In genomic region chr19:29714953-29715694, GRCh38 we compare ENCODE assay signal across 8 cellular contexts. TPM values are rescaled to one million over a fixed set of nuclear protein-coding genes. Genes with fewer than 3 reads are reported as not detected.
A peak's percentile ranks its signal among the peaks of the same experiment; 100 is the strongest.
DNase-seq lines count a peak whose midpoint lies in the region; ATAC-seq and TF ChIP-seq lines count a peak whose summit lies in the region.

Gene C19orf12, minus strand, starts transcription at chr19:29715261. Its CDS starts 6,848 bp downstream, at chr19:29708413.

- H3K4me3 ChIP-seq in ectodermal cell (ENCODE audit: insufficient read depth, low read depth, low read length) (peak within 1 kb of the TSS; percentile 76), lung (peak within 1 kb of the TSS; percentile 71)

- H3K4me1 ChIP-seq in ectodermal cell (ENCODE audit: control insufficient read depth, insufficient read depth, low read length) (peaks cover 14% of the 10 kb centered on the region), lung (ENCODE audit: control insufficient read depth in 2 of 2, insufficient read depth in 2 of 2, low read length in 2 of 2) (peaks cover 6 to 9% of the 10 kb centered on the region in 2 donors)

- no peak for TF ChIP-seq CTCF in lung (IDR thresholded peaks at IDR 0.05; ENCODE audit: control extremely low read depth, extremely low read depth)

- H3K36me3 ChIP-seq in ectodermal cell (ENCODE audit: control insufficient read depth, insufficient read depth, low read length) = no peaks in the 10 kb centered on the region
- H3K36me3 ChIP-seq in lung (ENCODE audit: control insufficient read depth in 2 of 2, insufficient read depth in 2 of 2, low read length in 2 of 2) = peaks cover 0 to 4% of the 10 kb centered on the region in 2 donors

- peak within 1 kb of the TSS; percentile 39 for H3K27ac ChIP-seq in ectodermal cell (ENCODE audit: insufficient read depth, low read depth, low read length, poor library complexity, severe bottlenecking)
- H3K27ac ChIP-seq in lung (ENCODE audit: low read depth in 1 of 2, low read length in 1 of 2) = peak within 1 kb of the TSS; percentile 84 to 99

- DNase-seq in SIG-M5 treated with dmso at 0.1 percent for 504 hours (lab: John Stamatoyannopoulos, UW; ENCODE audit: unreplicated experiment) = peak; percentile 20
- DNase-seq in SIG-M5 (lab: John Stamatoyannopoulos, UW) = no peak
- DNase-seq in NCI-H2171 (lab: John Stamatoyannopoulos, UW) = peak; percentile 55
- DNase-seq in activated CD4-positive, alpha-beta T cell treated with anti-CD3 and anti-CD28 coated beads, Interleukin-2, amount 50 U/mL, for 1 hour = peak; percentile 46
- peak; percentile 49 for DNase-seq in lung (ENCODE audit: low spot score)
- peak; percentile 37 to 57 (median 41) for DNase-seq in stimulated activated CD4-positive, alpha-beta T cell treated with anti-CD3 and anti-CD28 coated beads, TNF-alpha, amount 100 ng/mL, for 4 hours (ENCODE audit: low read depth in 3 of 3)

- 3% methylated on average over 72 of the region's 72 CpGs for WGBS in ectodermal cell, 2 experiments
- 0 to 1% methylated on average over 30 to 72 of the region's 72 CpGs for WGBS in lung, 2 donors

- H3K9me3 ChIP-seq in ectodermal cell (ENCODE audit: control insufficient read depth, low read length) (no peaks in the 10 kb centered on the region), lung (ENCODE audit: control insufficient read depth in 2 of 2, insufficient read depth in 1 of 2, low read length in 1 of 2) (no peaks in the 10 kb centered on the region)

- H3K27me3 ChIP-seq in ectodermal cell (ENCODE audit: control insufficient read depth, insufficient read depth, low read length, poor library complexity, severe bottlenecking) (no peaks in the 10 kb centered on the region), lung (ENCODE audit: control insufficient read depth, insufficient read depth) (no peaks in the 10 kb centered on the region)

- ATAC-seq in HG02884 (IDR thresholded peaks at IDR 0.05; ENCODE audit: unreplicated experiment) (peak; percentile 49), lung (ENCODE audit: insufficient read depth, low FRiP score) (peak; percentile 84)

RNA-seq across cellular contexts. Expression of gene C19orf12, which starts in this region (rescaled TPM):
- 29.7 TPM for polyA plus RNA-seq in ectodermal cell (2013, experiment 1 of 4)
- 31.6 TPM for polyA plus RNA-seq in ectodermal cell (2013, experiment 2 of 4)
- 25.5 TPM for polyA plus RNA-seq in ectodermal cell (2013, experiment 3 of 4)
- 27.8 TPM for polyA plus RNA-seq in ectodermal cell (2013, experiment 4 of 4)
- total RNA-seq in lung = 10 to 100 TPM; 19.3 to 26.0 TPM
- polyA plus RNA-seq in lung = 10 to 100 TPM; 11.4 to 16.1 TPM
